8 cellular contexts compared by ENCODE assay signal in the genomic region with DNA sequence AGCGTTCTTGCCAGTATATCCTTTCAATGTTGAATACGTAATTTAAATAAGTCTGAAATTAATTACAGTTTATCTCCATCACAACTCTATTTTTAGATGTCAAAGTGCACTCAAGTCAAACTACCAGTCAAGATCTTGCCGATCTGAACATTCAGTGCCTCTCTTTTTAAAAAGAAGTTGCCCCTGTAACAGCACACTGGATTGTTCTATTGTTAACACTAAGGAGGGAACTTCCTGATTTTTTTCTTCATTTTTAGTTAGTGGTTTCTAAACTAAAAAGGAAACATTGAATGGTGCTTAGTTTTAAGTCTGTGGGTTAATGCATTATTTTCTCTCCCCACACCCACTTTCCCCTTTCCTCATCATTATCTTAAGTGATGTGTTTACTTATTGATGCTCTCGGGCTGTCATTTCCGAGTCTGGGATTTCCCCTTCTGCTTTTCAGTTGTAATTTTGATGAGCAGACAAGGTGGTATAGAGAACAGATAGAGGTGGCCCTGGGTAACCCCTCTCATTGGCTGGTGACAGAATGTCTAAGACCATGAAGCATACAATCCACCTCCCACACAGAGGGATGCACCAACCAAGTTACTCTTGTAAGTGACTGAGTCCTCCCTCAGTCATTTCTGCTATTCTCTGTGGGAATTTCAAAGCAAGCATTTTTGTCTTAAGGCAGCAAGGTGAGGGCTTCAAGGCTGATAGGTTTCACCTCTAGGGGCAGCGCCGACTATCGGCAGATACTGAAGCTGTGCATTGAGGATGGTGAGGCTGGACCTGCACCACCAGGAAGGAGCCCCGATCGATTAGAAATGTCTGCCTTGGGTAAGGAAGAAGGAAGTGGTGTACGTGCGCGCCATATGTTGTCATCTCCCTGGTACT. TPM values are rescaled to one million over a fixed set of nuclear protein-coding genes. Genes with fewer than 3 reads are reported as not detected.
DNase-seq lines count a peak whose midpoint lies in the region; ATAC-seq and TF ChIP-seq lines count a peak whose summit lies in the region.

No MANE protein-coding gene starts in this region.

- H3K36me3 Mint-ChIP-seq in CD8-positive, alpha-beta memory T cell, result peaks cover 0 to 13% (median 2%) of the 10 kb centered on the region in 3 donors

- H3K9me3 Mint-ChIP-seq in CD8-positive, alpha-beta memory T cell, result no peaks in the 10 kb centered on the region

- no peaks in the 10 kb centered on the region for H3K36me3 ChIP-seq in CD8-positive, alpha-beta memory T cell (ENCODE audit: insufficient read depth, low read length)
- H3K36me3 ChIP-seq in mucosa of descending colon (ENCODE audit: low read depth), result no peaks in the 10 kb centered on the region
- no peaks in the 10 kb centered on the region for H3K36me3 ChIP-seq in uterus

- DNase-seq in CD8-positive, alpha-beta memory T cell, result peak in 4 of 5 donors; percentile 4 to 64 (median 34)
- peak; percentile 6 to 18 for DNase-seq in activated CD4-positive, alpha-beta T cell treated with anti-CD3 and anti-CD28 coated beads, Interleukin-2, amount 50 U/mL, for 4 hours
- peak in 1 of 3 donors; percentile 37 for DNase-seq in mucosa of descending colon
- DNase-seq in AG08396 (ENCODE audit: low spot score), result no peak
- DNase-seq in NCI-H345 (lab: John Stamatoyannopoulos, UW), result no peak
- DNase-seq in retina, result no peak
- DNase-seq in uterus, result no peak

- H3K27me3 Mint-ChIP-seq in CD8-positive, alpha-beta memory T cell, result no peaks in the 10 kb centered on the region

- H3K4me3 Mint-ChIP-seq in CD8-positive, alpha-beta memory T cell, result peak overlapping the region in 6 of 7 donors; percentile 6 to 90 (median 32)

- TF ChIP-seq CTCF in mucosa of descending colon (IDR thresholded peaks at IDR 0.05), result no peak
- no peak for TF ChIP-seq CTCF in uterus (IDR thresholded peaks at IDR 0.05)

- H3K27ac Mint-ChIP-seq in CD8-positive, alpha-beta memory T cell, result peak overlapping the region; percentile 23 to 91 (median 67)

- CTCF ChIA-PET in CD8-positive, alpha-beta memory T cell (lab: Charles Lee), result interaction anchor here (0.8 to 1.4 kb wide), 3 partner anchors 54 to 113 kb away, joined by 3 to 4 read pairs (median 4); no protein-coding TSS in a partner anchor

- intact Hi-C loops in mucosa of descending colon (cut with DNase I, micrococcal nuclease) (no loop called here), uterus (cut with DNase I; ENCODE audit: low total_unique reads) (no loop called here)

- ATAC-seq in HG02885 (IDR thresholded peaks at IDR 0.05; ENCODE audit: poor library complexity, unreplicated experiment) (peak; percentile 50), mucosa of descending colon (peak; percentile 42)

- no peak overlapping the region for H3K4me3 ChIP-seq in CD8-positive, alpha-beta memory T cell (ENCODE audit: low read length)
- H3K4me3 ChIP-seq in mucosa of descending colon, result no peak overlapping the region
- H3K4me3 ChIP-seq in uterus, result no peak overlapping the region

- H3K27me3 ChIP-seq in CD8-positive, alpha-beta memory T cell (ENCODE audit: insufficient read depth, low read length, poor library complexity, severe bottlenecking), result no peaks in the 10 kb centered on the region
- H3K27me3 ChIP-seq in uterus, result no peaks in the 10 kb centered on the region

- no peak overlapping the region for H3K27ac ChIP-seq in CD8-positive, alpha-beta memory T cell (ENCODE audit: low read depth, low read length)
- peak overlapping the region in 1 of 2 donors; percentile 21 for H3K27ac ChIP-seq in uterus

- POLR2A ChIA-PET in CD8-positive, alpha-beta memory T cell (lab: Charles Lee), result no interaction called here

- no peaks in the 10 kb centered on the region for H3K4me1 ChIP-seq in CD8-positive, alpha-beta memory T cell (ENCODE audit: insufficient read depth, low read length)
- H3K4me1 ChIP-seq in mucosa of descending colon (ENCODE audit: low read depth) (no peaks in the 10 kb centered on the region), uterus (no peaks in the 10 kb centered on the region)

- peaks cover 36 to 57% (median 39%) of the 10 kb centered on the region in 3 donors for H3K4me1 Mint-ChIP-seq in CD8-positive, alpha-beta memory T cell

- TF ChIP-seq POLR2A in uterus (IDR thresholded peaks at IDR 0.05), result no peak

- no peaks in the 10 kb centered on the region for H3K9me3 ChIP-seq in CD8-positive, alpha-beta memory T cell (ENCODE audit: low read length)
- H3K9me3 ChIP-seq in mucosa of descending colon, result no peaks in the 10 kb centered on the region
- no peaks in the 10 kb centered on the region for H3K9me3 ChIP-seq in uterus

RNA-seq across cellular contexts. Expression of a gene that starts 49.4 kb away (rescaled TPM):
- 1 to 10 TPM; 4.1 to 5.3 TPM for total RNA-seq in CD8-positive, alpha-beta memory T cell
- 30.4 TPM for polyA plus RNA-seq in CD8-positive, alpha-beta memory T cell
- 10 to 100 TPM; 18.7 to 41.5 (median 27.6) TPM for total RNA-seq in mucosa of descending colon
- total RNA-seq in uterus, result 10 to 100 TPM in 3 of 4 donors, 1 to 10 TPM in 1; 9.8 to 22.9 (median 18.3) TPM

Comparison
In these comparisons a context has a peak if more than half of its experiments do, and no peak if none do; other contexts are left out.
1. DNase-seq: peak in CD8-positive, alpha-beta memory T cell (4 of 5) and activated CD4-positive, alpha-beta T cell treated with anti-CD3 and anti-CD28 coated beads, Interleukin-2, amount 50 U/mL, for 4 hours (2 of 2); none in AG08396 (single experiment), NCI-H345 (single experiment), retina (single experiment) and uterus (0 of 2).